ENCODE assay signal across 34 cellular contexts in genomic region chr3:24332092-24332491, GRCh38.
"Had no signal": no experiment of that assay in that cellular context is flagged by ENCODE, and none has a peak within 500 bp of the region (broad histone marks: within the 10 kb centered on the region; RNA-seq: fewer than 3 reads in every experiment).

No MANE protein-coding gene starts in this region.

- DNase-seq: Karpas-422, Kasumi-1, MG63, MM.1S, MV-4-11, NCI-H1048, NCI-H1092, NCI-H1092 treated with DMSO at 0.1 percent for 48 hours, NCI-H1105, NCI-H1105 treated with DMSO at 0.1 percent for 48 hours, NCI-H1417, NCI-H1417 treated with DMSO at 0.1 percent for 48 hours, NCI-H1436, NCI-H1436 treated with DMSO at 0.1 percent for 48 hours, NCI-H146, NCI-H1694, NCI-H1694 treated with DMSO at 0.1 percent for 48 hours, NCI-H187, NCI-H187 treated with DMSO at 0.1 percent for 48 hours, NCI-H1930, NCI-H2029, NCI-H2029 treated with DMSO at 0.1 percent for 48 hours, NCI-H2081, NCI-H2081 treated with DMSO at 0.1 percent for 48 hours, NCI-H2107, NCI-H2171, NCI-H2171 treated with DMSO at 0.1 percent for 48 hours, NCI-H2227 treated with DMSO at 0.1 percent for 48 hours, NCI-H226, NCI-H345, NCI-H446, NCI-H446 treated with DMSO at 0.1 percent for 48 hours, NCI-H510A had no signal

- H3K4me2 ChIP-seq: KMS-11 had no signal

- H3K9me3 ChIP-seq: MG63 had no signal

- H3K4me3 ChIP-seq: MG63 had no signal

- H3K27me3 ChIP-seq: MG63 had no signal

- H3K36me3 ChIP-seq: MG63 had no signal

- H3K27ac ChIP-seq: KMS-11 had no signal
